ENCODE assay signal across 8 cellular contexts in the genomic region with DNA sequence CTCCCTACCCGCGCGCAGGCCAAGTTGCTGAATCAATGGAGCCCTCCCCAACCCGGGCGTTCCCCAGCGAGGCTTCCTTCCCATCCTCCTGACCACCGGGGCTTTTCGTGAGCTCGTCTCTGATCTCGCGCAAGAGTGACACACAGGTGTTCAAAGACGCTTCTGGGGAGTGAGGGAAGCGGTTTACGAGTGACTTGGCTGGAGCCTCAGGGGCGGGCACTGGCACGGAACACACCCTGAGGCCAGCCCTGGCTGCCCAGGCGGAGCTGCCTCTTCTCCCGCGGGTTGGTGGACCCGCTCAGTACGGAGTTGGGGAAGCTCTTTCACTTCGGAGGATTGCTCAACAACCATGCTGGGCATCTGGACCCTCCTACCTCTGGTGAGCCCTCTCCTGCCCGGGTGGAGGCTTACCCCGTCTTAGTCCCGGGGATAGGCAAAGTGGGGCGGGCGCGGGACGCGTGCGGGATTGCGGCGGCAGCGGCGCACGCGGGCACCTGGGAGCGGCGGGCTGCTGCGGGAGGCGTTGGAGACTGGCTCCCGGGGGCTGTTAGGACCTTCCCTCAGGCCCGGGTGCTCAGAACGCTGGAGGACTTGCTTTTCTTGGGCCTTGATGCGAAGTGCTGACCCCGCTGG. TPM values are rescaled to one million over a fixed set of nuclear protein-coding genes. Genes with fewer than 3 reads are reported as not detected.
DNase-seq lines count a peak whose midpoint lies in the region; ATAC-seq and TF ChIP-seq lines count a peak whose summit lies in the region.

A gene (plus strand): TSS at position 271 of the 633 bp plus-strand sequence. CDS start 79 bp downstream, at position 350.

- peaks cover 84% of the 10 kb centered on the region for H3K79me2 ChIP-seq in GM23248 (ENCODE audit: insufficient read depth)

- peak within 1 kb of the TSS; percentile 89 for H3K27ac ChIP-seq in GM23248

- peak within 1 kb of the TSS; percentile 77 for H2AFZ ChIP-seq in GM23248

- H3K9me3 Mint-ChIP-seq in central memory CD8-positive, alpha-beta T cell, result peaks cover 6% of the 10 kb centered on the region

- TF ChIP-seq CTCF in LNCaP clone FGC (IDR thresholded peaks at IDR 0.05; ENCODE audit: control insufficient read depth, extremely low read depth, insufficient read depth), result no peak

- peak within 1 kb of the TSS; percentile 91 for H3K9ac ChIP-seq in GM23248

- peaks cover 36% of the 10 kb centered on the region for H3K4me1 ChIP-seq in GM23248 (ENCODE audit: insufficient read depth)

- H3K9me3 ChIP-seq in GM23248 (ENCODE audit: low read depth), result no peaks in the 10 kb centered on the region

- no peaks in the 10 kb centered on the region for H3K9me2 ChIP-seq in GM23248 (ENCODE audit: insufficient read depth)

- peak within 1 kb of the TSS; percentile 97 for H3K4me3 Mint-ChIP-seq in central memory CD8-positive, alpha-beta T cell

- no peaks in the 10 kb centered on the region for H4K20me1 ChIP-seq in GM23248 (ENCODE audit: insufficient read depth)

- ATAC-seq in activated CD4-positive, CD25-positive, alpha-beta regulatory T cell treated with anti-CD3 and anti-CD28 coated beads, Interleukin-2, amount 50 U/mL, for 24 hours, result peak; percentile 76 to 78
- ATAC-seq in central memory CD8-positive, alpha-beta T cell (replicated peaks; ENCODE audit: extremely low read depth, poor library complexity, severe bottlenecking), result peak; percentile 72

- H3K4me3 ChIP-seq in GM23248 (peak within 1 kb of the TSS; percentile 90), LNCaP clone FGC (ENCODE audit: low read depth, low read length) (peak within 1 kb of the TSS; percentile 77)

- in situ Hi-C loops in G401 (cut with HindIII; ENCODE audit: low sequenced_read_pairs), result no loop called here
- in situ Hi-C loops in GM23248 (cut with MboI), result no loop called here

- peaks cover 63% of the 10 kb centered on the region for H3K4me1 Mint-ChIP-seq in central memory CD8-positive, alpha-beta T cell

- WGBS in GM23248 (ENCODE audit: low coverage in 1 of 2, low lambda C conversion rate in 2 of 2, missing lambda C conversion rate in 2 of 2), 2 experiments, result 0 to 1% methylated on average over 40 to 46 of the region's 46 CpGs

- no peaks in the 10 kb centered on the region for H3K27me3 ChIP-seq in GM23248 (replicated peaks; ENCODE audit: insufficient read depth)

- H3K36me3 Mint-ChIP-seq in central memory CD8-positive, alpha-beta T cell (ENCODE audit: insufficient read depth), result peaks cover 30% of the 10 kb centered on the region

- peaks cover 35% of the 10 kb centered on the region for H3F3A ChIP-seq in GM23248 (ENCODE audit: insufficient read depth)

- peak within 1 kb of the TSS; percentile 95 for H3K27ac Mint-ChIP-seq in central memory CD8-positive, alpha-beta T cell (ENCODE audit: low read depth)

- H3K4me2 ChIP-seq in GM23248 (ENCODE audit: unreplicated experiment), result peak within 1 kb of the TSS; percentile 99

- peak; percentile 33 for DNase-seq in G401 (ENCODE audit: low spot score)
- DNase-seq in GM23248, result peak; percentile 87
- DNase-seq in LNCaP clone FGC (ENCODE audit: low read depth), result peak; percentile 43
- peak; percentile 58 to 71 for DNase-seq in central memory CD8-positive, alpha-beta T cell (ENCODE audit: low spot score in 2 of 2)
- peak; percentile 99 for DNase-seq in kidney tubule cell (ENCODE audit: low spot score)
- peak; percentile 83 for DNase-seq in stimulated activated CD4-positive, alpha-beta T cell treated with anti-CD3 and anti-CD28 coated beads, Interleukin-1b, Interleukin-23, amount 100 ng/mL, for 48 hours
- no peak for DNase-seq in NCI-H774 (lab: John Stamatoyannopoulos, UW)

- no peaks in the 10 kb centered on the region for H3K36me3 ChIP-seq in GM23248 (ENCODE audit: low read depth)

- no peaks in the 10 kb centered on the region for H3K27me3 Mint-ChIP-seq in central memory CD8-positive, alpha-beta T cell

RNA-seq across cellular contexts. Expression of the gene that starts here (rescaled TPM):
- total RNA-seq in G401 (2014; rRNA removed; shearing (Covaris generic)), result 0.31 and 4.5 TPM in 2 replicates
- 69.0 and 77.8 TPM in 2 replicates for total RNA-seq in GM23248 (2014; rRNA removed; shearing (Covaris generic))
- 54.5 and 55.4 TPM in 2 replicates for polyA plus RNA-seq in GM23248 (2016; fragmentation: Nextera tagmentation; extraction: Ambion mirVana)

Comparison
In these comparisons a context has a peak if more than half of its experiments do, and no peak if none do; other contexts are left out.
1. RNA of the gene that starts here (total RNA-seq): 69.0 to 77.8 TPM in GM23248; 0.31 to 4.5 TPM in G401; every median in the first group is over 10 times any median in the second.